In genomic region chr13:31199849-31200635, GRCh38 we compare ENCODE assay signal across 8 cellular contexts. TPM values are rescaled to one million over a fixed set of nuclear protein-coding genes. Genes with fewer than 3 reads are reported as not detected.
DNase-seq lines count a peak whose midpoint lies in the region; ATAC-seq and TF ChIP-seq lines count a peak whose summit lies in the region.

TSS of gene B3GLCT (plus strand) at chr13:31199975. CDS start at chr13:31200085, 110 bp downstream.

- TF ChIP-seq POLR2A in heart left ventricle (IDR thresholded peaks at IDR 0.05), result no peak

- H3K4me3 ChIP-seq in MM.1S (ENCODE audit: low read length), result peak within 1 kb of the TSS; percentile 57
- peak within 1 kb of the TSS; percentile 52 to 99 (median 82) for H3K4me3 ChIP-seq in heart left ventricle

- CTCF ChIA-PET in GM10248 (lab: Yijun Ruan, JAX), result interaction anchor here (0.9 to 2.0 kb wide), 11 partner anchors 8 to 629 kb away, joined by 3 to 12 read pairs (median 3); no protein-coding TSS in a partner anchor

- H3K27ac Mint-ChIP-seq in type B pancreatic cell, result peak within 1 kb of the TSS; percentile 78

- WGBS in adipose tissue, 3 donors, result 0% methylated on average over 32 to 125 of the region's 125 CpGs
- 0 to 1% (median 0%) methylated on average over 29 to 125 of the region's 125 CpGs for WGBS in heart left ventricle, 4 donors

- H3K4me1 Mint-ChIP-seq in type B pancreatic cell (ENCODE audit: unreplicated experiment), result peaks cover 29% of the 10 kb centered on the region

- H3K27me3 ChIP-seq in MM.1S (replicated peaks; ENCODE audit: insufficient read depth, low read length) (no peaks in the 10 kb centered on the region), heart left ventricle (no peaks in the 10 kb centered on the region)

- H3K4me2 ChIP-seq in MM.1S (ENCODE audit: low read depth, low read length), result peak within 1 kb of the TSS; percentile 84; the same call in 1 of the 2 replicates

- peak within 1 kb of the TSS; percentile 84 for H3K4me3 Mint-ChIP-seq in type B pancreatic cell

- H3K27me3 Mint-ChIP-seq in type B pancreatic cell, result peaks cover 48% of the 10 kb centered on the region

- H3K9ac ChIP-seq in MM.1S (ENCODE audit: low read length), result peak within 1 kb of the TSS; percentile 65

- H3K9me3 Mint-ChIP-seq in type B pancreatic cell, result no peaks in the 10 kb centered on the region

- H2AFZ ChIP-seq in MM.1S (ENCODE audit: low read length), result peak within 1 kb of the TSS; percentile 65; the same call in 1 of the 2 replicates

- intact Hi-C loops in heart left ventricle (cut with DNase I), result loop anchor here in 6 of 10 donors (1.0 to 10.0 kb wide), 5 partner anchors 37 to 545 kb away; partner anchors contain the start of gene HSPH1 (in 1 of the 6)
- intact Hi-C loops in posterior cingulate gyrus (cut with DNase I), result loop anchor here (1.0 kb wide), 1 partner anchor 38 kb away; no protein-coding TSS in a partner anchor

- no peaks in the 10 kb centered on the region for H4K20me1 ChIP-seq in MM.1S (ENCODE audit: insufficient read depth, low read length)

- peak; percentile 64 to 91 (median 85) for ATAC-seq in heart left ventricle

- TF ChIP-seq CTCF in GM10248 (IDR thresholded peaks at IDR 0.05; ENCODE audit: control extremely low read depth, extremely low read depth, low read depth, missing control alignments) (peak; percentile 98), MM.1S (IDR thresholded peaks at IDR 0.05; ENCODE audit: low read length) (peak; percentile 39), heart left ventricle (IDR thresholded peaks at IDR 0.05) (peak; percentile 60 to 95 (median 84)), type B pancreatic cell (conservative IDR thresholded peaks at IDR 0.05) (peak; percentile 93)

- H3F3A ChIP-seq in MM.1S (ENCODE audit: insufficient read depth, low read length), result no peaks in the 10 kb centered on the region

- H3K9me3 ChIP-seq in MM.1S (replicated peaks; ENCODE audit: insufficient read depth, low read length) (no peaks in the 10 kb centered on the region), heart left ventricle (no peaks in the 10 kb centered on the region)

- POLR2A ChIA-PET in GM10248 (lab: Yijun Ruan, JAX), result no interaction called here

- H3K36me3 ChIP-seq in MM.1S (replicated peaks; ENCODE audit: insufficient read depth, low read length), result no peaks in the 10 kb centered on the region
- H3K36me3 ChIP-seq in heart left ventricle, result no peaks in the 10 kb centered on the region

- H3K36me3 Mint-ChIP-seq in type B pancreatic cell, result peaks cover 7% of the 10 kb centered on the region

- H3K27ac ChIP-seq in MM.1S (ENCODE audit: low read length), result peak within 1 kb of the TSS; percentile 57; the same call in 1 of the 2 replicates
- H3K27ac ChIP-seq in adipose tissue (ENCODE audit: low read depth, low read length), result peak within 1 kb of the TSS; percentile 85
- H3K27ac ChIP-seq in heart left ventricle, result peak within 1 kb of the TSS; percentile 93 to 100 (median 98)

- H3K79me2 ChIP-seq in MM.1S (ENCODE audit: low read length), result no peaks in the 10 kb centered on the region

- H3K9me2 ChIP-seq in MM.1S (replicated peaks; ENCODE audit: insufficient read depth, low read length), result no peaks in the 10 kb centered on the region

- no peaks in the 10 kb centered on the region for H3K4me1 ChIP-seq in MM.1S (ENCODE audit: low read length)
- peaks cover 0 to 46% (median 19%) of the 10 kb centered on the region in 12 donors for H3K4me1 ChIP-seq in heart left ventricle

- DNase-seq in GM10248 (ENCODE audit: extremely low spot score), result peak; percentile 93
- peak; percentile 79 for DNase-seq in HCEC 1CT
- peak; percentile 66 for DNase-seq in MM.1S
- peak; percentile 83 for DNase-seq in SW480 (ENCODE audit: low spot score)
- DNase-seq in heart left ventricle, result peak; percentile 79 to 92 (median 81)
- DNase-seq in posterior cingulate gyrus, result peak; percentile 53 to 96 (median 72)
- peak; percentile 92 for DNase-seq in type B pancreatic cell (ENCODE audit: extremely low spot score, unreplicated experiment)

RNA-seq across cellular contexts. Expression of gene B3GLCT, which starts in this region (rescaled TPM):
- polyA plus RNA-seq in adipose tissue (1 to 10 TPM; 1.5 to 1.9 (median 1.6) TPM), heart left ventricle (1 to 10 TPM; 5.5 to 5.7 TPM)
- total RNA-seq in heart left ventricle (10 to 100 TPM in 8 of 9 donors, 1 to 10 TPM in 1; 9.5 to 27.2 (median 20.9) TPM), type B pancreatic cell (ENCODE audit: low replicate concordance) (2.3 and 16.5 TPM in 2 replicates)

Comparison
In these comparisons a context has a peak if more than half of its experiments do, and no peak if none do; other contexts are left out.
1. Peak in every context shown above with its lines: DNase-seq, ATAC-seq, H3K4me3 ChIP-seq and H3K27ac ChIP-seq.
2. CTCF ChIP-seq: peak in every context shown above with its lines; median percentile 98 in GM10248; 93 in type B pancreatic cell; 84 in heart left ventricle; 39 in MM.1S.